In genomic region chrX:375181-376036, GRCh38 we compare ENCODE assay signal across 1 cellular context.
TF ChIP-seq lines count a peak whose summit lies in the region.

No MANE protein-coding gene starts in this region.

TF ChIP-seq in SK-N-SH, 30 proteins besides CTCF, POLR2A, EP300 and RAD21 (continued from another document):
- TF ChIP-seq REST (IDR thresholded peaks at IDR 0.05; ENCODE audit: low read depth, low read length) (no peak), ZBTB33 (IDR thresholded peaks at IDR 0.05; ENCODE audit: borderline replicate concordance, low read depth) (no peak), ELF1 (IDR thresholded peaks at IDR 0.05) (no peak), GABPA (IDR thresholded peaks at IDR 0.05; ENCODE audit: low read depth) (no peak), MEF2A (IDR thresholded peaks at IDR 0.05; ENCODE audit: borderline replicate concordance, low read depth) (no peak), NFIC (IDR thresholded peaks at IDR 0.05; ENCODE audit: borderline replicate concordance) (no peak), EZH2phosphoT487 (IDR thresholded peaks at IDR 0.05; ENCODE audit: borderline replicate concordance, low read depth) (no peak)
